In the genomic region with DNA sequence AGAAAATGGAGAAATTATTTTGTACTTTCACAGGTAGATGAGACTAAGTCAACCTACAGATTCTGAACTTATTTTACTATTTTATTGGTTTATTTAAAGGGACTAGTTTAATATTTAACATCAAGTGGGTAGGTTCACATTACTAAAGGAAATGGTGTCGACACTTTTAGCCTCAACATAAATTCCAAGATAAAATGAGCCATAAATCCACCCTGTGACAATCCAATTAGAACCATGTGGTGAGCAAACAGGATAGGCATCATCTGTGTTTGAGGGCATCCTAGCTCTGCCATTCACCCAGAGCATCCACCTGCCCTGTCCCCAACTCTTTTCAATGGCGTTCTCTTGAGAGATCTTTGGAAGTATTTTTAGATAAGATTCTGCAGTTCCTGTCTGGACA, we compare ENCODE assay signal across 29 cellular contexts.
"Had no signal": no experiment of that assay in that cellular context is flagged by ENCODE, and none has a peak within 500 bp of the region (broad histone marks: within the 10 kb centered on the region; RNA-seq: fewer than 3 reads in every experiment).

No MANE protein-coding gene starts in this region.

- H3K27ac ChIP-seq: adrenal gland, body of pancreas, breast epithelium, KMS-11, Peyer's patch, SJSA1 had no signal

- DNase-seq: activated CD4-positive, alpha-beta T cell treated with anti-CD3 and anti-CD28 coated beads for 36 hours; activated CD4-positive, alpha-beta T cell treated with anti-CD3 and anti-CD28 coated beads, Interleukin-2, amount 10 ng/mL, durations not matched to agents 7 days and 5 days; activated CD4-positive, alpha-beta T cell treated with anti-CD3 and anti-CD28 coated beads, Interleukin-2, amount 50 U/mL, for 48 hours; activated CD8-positive, alpha-beta T cell treated with anti-CD3 and anti-CD28 coated beads, Interleukin-2, amount 10 ng/mL, durations not matched to agents 7 days and 5 days; activated gamma-delta T cell treated with Interleukin-2 at 50 U/mL for 16 hours; activated naive CD4-positive, alpha-beta T cell treated with anti-CD3 and anti-CD28 coated beads for 36 hours; activated T-cell treated with anti-CD3 and anti-CD28 coated beads, Interleukin-2, amount 50 U/mL, for 24 hours; adrenal gland; body of pancreas; MM.1S; MV-4-11; NCI-H1092; NCI-H1436 treated with DMSO at 0.1 percent for 48 hours; NCI-H187 treated with DMSO at 0.1 percent for 48 hours; NCI-H2081 treated with DMSO at 0.1 percent for 48 hours; NCI-H345; NCI-H524 treated with DMSO at 0.1 percent for 48 hours; NCI-H748 treated with DMSO at 0.1 percent for 48 hours; NK-92 treated with Interleukin-12 subunit alpha and Interleukin-12 subunit beta, amount 100 ng/mL, for 24 hours; PC-3; Peyer's patch; RPMI8226; SHP77 treated with DMSO at 0.1 percent for 48 hours; SK-N-SH had no signal

- H3K9me2 ChIP-seq: SK-N-SH had no signal

- ATAC-seq: activated CD4-positive, alpha-beta T cell treated with anti-CD3 and anti-CD28 coated beads for 36 hours; activated CD4-positive, CD25-positive, alpha-beta regulatory T cell treated with anti-CD3 and anti-CD28 coated beads, Interleukin-2, amount 50 U/mL, for 24 hours; activated CD8-positive, alpha-beta T cell treated with anti-CD3 and anti-CD28 coated beads, Interleukin-2, amount 10 ng/mL, durations not matched to agents 7 days and 5 days; activated naive CD4-positive, alpha-beta T cell treated with anti-CD3 and anti-CD28 coated beads, Interleukin-2, amount 50 U/mL, for 72 hours; body of pancreas; PC-3 had no signal

- H3K9me3 ChIP-seq: adrenal gland, body of pancreas, breast epithelium, Peyer's patch, SJSA1, SK-N-SH had no signal

- H3K36me3 ChIP-seq: adrenal gland, breast epithelium, Peyer's patch, SJSA1 had no signal

- H3K27me3 ChIP-seq: adrenal gland, body of pancreas, breast epithelium, Peyer's patch, SJSA1 had no signal

- H3K4me3 ChIP-seq: adrenal gland, body of pancreas, breast epithelium, Peyer's patch, SJSA1 had no signal

- H3K4me2 ChIP-seq: KMS-11, SK-N-SH had no signal

- H3K4me1 ChIP-seq: adrenal gland, breast epithelium, Peyer's patch, SJSA1 had no signal
